ENCODE assay signal across 11 cellular contexts in genomic region chr11:86798988-86799387, GRCh38. TPM values are rescaled to one million over a fixed set of nuclear protein-coding genes. Genes with fewer than 3 reads are reported as not detected.
DNase-seq lines count a peak whose midpoint lies in the region; ATAC-seq and TF ChIP-seq lines count a peak whose summit lies in the region.
"Had no signal": no experiment of that assay in that cellular context is flagged by ENCODE, and none has a peak within 500 bp of the region (broad histone marks: within the 10 kb centered on the region; RNA-seq: fewer than 3 reads in every experiment).

No MANE protein-coding gene starts in this region.

- H3K27ac ChIP-seq in muscle layer of duodenum (ENCODE audit: low read length), result peak overlapping the region; percentile 19

- DNase-seq in left cardiac atrium (peak; percentile 25), left ventricle myocardium superior (no peak), cerebellar cortex (ENCODE audit: low spot score) (peak; percentile 14), BE2C (no peak)
- DNase-seq in activated naive CD4-positive, alpha-beta T cell treated with Interleukin-2 at 50 U/mL for 16 hours, result no peak
- DNase-seq: activated CD4-positive, alpha-beta T cell treated with anti-CD3 and anti-CD28 coated beads, Interleukin-2, amount 10 ng/mL, durations not matched to agents 7 days and 5 days; NCI-H187; stimulated activated CD4-positive, alpha-beta T cell treated with anti-CD3 and anti-CD28 coated beads, Interleukin-4, amount 100 ng/mL, for 4 hours had no signal

- H3K4me3 ChIP-seq in muscle layer of duodenum (ENCODE audit: low read depth in 1 of 2, low read length in 2 of 2) (no peak overlapping the region), BE2C (ENCODE audit: low read depth, low read length) (no peak overlapping the region)

- H3K27me3 ChIP-seq in muscle layer of duodenum (ENCODE audit: low read depth, low read length), result no peaks in the 10 kb centered on the region
- peaks cover 41% of the 10 kb centered on the region for H3K27me3 ChIP-seq in BE2C

- TF ChIP-seq CTCF in BE2C (IDR thresholded peaks at IDR 0.05; ENCODE audit: low read depth, low read length), result no peak

- intact Hi-C loops in left cardiac atrium (cut with DNase I), result loop anchor here in 1 of 2 donors (5.0 kb wide), 1 partner anchor 192 kb away; no protein-coding TSS in a partner anchor
- intact Hi-C loops in left ventricle myocardium superior (cut with micrococcal nuclease), result no loop called here

- no peaks in the 10 kb centered on the region for H3K9me3 ChIP-seq in muscle layer of duodenum (ENCODE audit: control insufficient read depth in 1 of 2, low read length in 2 of 2)
- no peaks in the 10 kb centered on the region for H3K9me3 ChIP-seq in BE2C

- H3K36me3 ChIP-seq in muscle layer of duodenum (ENCODE audit: control insufficient read depth in 1 of 2, insufficient read depth in 2 of 2, low read length in 2 of 2) (no peaks in the 10 kb centered on the region), BE2C (no peaks in the 10 kb centered on the region)

- ATAC-seq in left cardiac atrium (peak in 1 of 2 donors; percentile 29), left ventricle myocardium superior (no peak), HG03196 (IDR thresholded peaks at IDR 0.05; ENCODE audit: unreplicated experiment) (no peak), GM18861 (IDR thresholded peaks at IDR 0.05; ENCODE audit: unreplicated experiment) (no peak)

- H3K4me1 ChIP-seq in muscle layer of duodenum (ENCODE audit: control insufficient read depth in 1 of 2, insufficient read depth in 2 of 2, low read length in 2 of 2) (peaks cover 0 to 10% of the 10 kb centered on the region in 2 donors), BE2C (no peaks in the 10 kb centered on the region)

RNA-seq across cellular contexts. Expression of gene PRSS23, which starts 1.4 kb away (rescaled TPM):
- 10 to 100 TPM; 12.9 to 63.4 TPM for total RNA-seq in left cardiac atrium
- 5.6 TPM for total RNA-seq in left ventricle myocardium superior
- polyA plus RNA-seq in BE2C (2012; ENCODE audit: insufficient read depth, insufficient read length, low read depth), result 0.49 TPM

Comparison
In these comparisons a context has a peak if more than half of its experiments do, and no peak if none do; other contexts are left out.
1. DNase-seq: peak in left cardiac atrium (single experiment) and cerebellar cortex (single experiment); none in left ventricle myocardium superior (single experiment), BE2C (single experiment) and activated naive CD4-positive, alpha-beta T cell treated with Interleukin-2 at 50 U/mL for 16 hours (single experiment).